ENCODE assay signal across 9 cellular contexts in the genomic region with DNA sequence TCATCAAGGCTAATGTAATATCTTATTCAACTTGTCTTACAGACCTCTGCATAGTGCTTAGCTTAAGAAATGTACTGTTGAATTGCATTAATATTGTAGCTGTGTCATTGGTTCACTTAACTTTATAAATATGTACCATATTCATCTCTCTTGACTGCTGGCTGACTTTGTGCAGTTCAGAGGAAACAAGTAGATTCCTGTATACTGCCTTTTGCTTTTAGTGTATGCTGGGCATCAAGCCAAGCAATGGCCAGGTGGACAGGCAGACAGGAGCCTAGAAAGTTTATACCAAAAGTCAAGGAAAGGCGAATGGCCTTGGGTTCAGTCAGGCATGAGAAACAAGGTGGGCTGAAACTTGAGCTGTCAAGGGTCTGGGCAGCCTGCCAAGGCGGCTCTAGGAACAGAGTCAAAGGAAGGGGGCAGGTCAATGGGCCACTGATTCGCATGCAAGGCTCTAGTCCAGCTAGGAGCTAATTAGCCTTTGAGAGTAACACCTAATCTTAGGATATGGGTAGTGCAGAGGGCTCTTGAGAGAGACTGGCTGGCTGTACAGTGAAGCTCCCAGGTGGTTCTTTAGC.
A peak's percentile ranks its signal among the peaks of the same experiment; 100 is the strongest.
DNase-seq lines count a peak whose midpoint lies in the region; TF ChIP-seq lines count a peak whose summit lies in the region.
"Had no signal": no experiment of that assay in that cellular context is flagged by ENCODE, and none has a peak within 500 bp of the region (broad histone marks: within the 10 kb centered on the region; RNA-seq: fewer than 3 reads in every experiment).

No MANE protein-coding gene starts in this region.

- H3K14ac ChIP-seq in H9 (ENCODE audit: insufficient read depth, low read length), result no peak overlapping the region

- H3K27ac Mint-ChIP-seq in H9, result 0 out of 7 replicates have a peak overlapping the region, but pooled peaks of 1 of the 3 experiments have one; percentile 44

- H2AK5ac ChIP-seq in H9 (ENCODE audit: insufficient read length, low read length), result no peak overlapping the region

- no peak overlapping the region for H4K5ac ChIP-seq in H9 (ENCODE audit: insufficient read length, low read depth, low read length)

- H3K27me3 Mint-ChIP-seq in H9 (ENCODE audit: low read depth), result peaks cover 2% of the 10 kb centered on the region

- DNase-seq in H9 (peak; percentile 45), NCI-H2029 (lab: John Stamatoyannopoulos, UW) (peak; percentile 62), SK-N-DZ (ENCODE audit: low spot score) (peak; percentile 43), myocyte (ENCODE audit: low read depth) (peak; percentile 10), foreskin fibroblast (no peak), COLO829 (ENCODE audit: low spot score) (no peak), GM20000 (ENCODE audit: low spot score) (no peak)
- no peak for DNase-seq in activated CD4-positive, alpha-beta T cell treated with anti-CD3 and anti-CD28 coated beads, Interleukin-2, amount 50 U/mL, for 1 hour
- DNase-seq: left cardiac atrium had no signal

- H3K79me1 ChIP-seq in H9 (ENCODE audit: insufficient read depth, low read depth, low read length, poor library complexity, severe bottlenecking), result no peaks in the 10 kb centered on the region

- H3K27me3 ChIP-seq in H9 (ENCODE audit: insufficient read depth, low read length), result no peaks in the 10 kb centered on the region

- no peak overlapping the region for H3K56ac ChIP-seq in H9 (ENCODE audit: insufficient read length, low read depth, low read length)

- H3K4me1 Mint-ChIP-seq in H9, result peaks cover 7 to 9% of the 10 kb centered on the region in 2 experiments

- no peak overlapping the region for H2BK5ac ChIP-seq in H9 (ENCODE audit: insufficient read length, low read length)

- H3K23me2 ChIP-seq in H9 (ENCODE audit: insufficient read length, low read depth, low read length, poor library complexity, severe bottlenecking), result no peaks in the 10 kb centered on the region

- no CpG with 5 or more reads among the region's 3 CpGs for WGBS in H9 (ENCODE audit: extremely low coverage, insufficient read length, low lambda C conversion rate)

- H3K36me3 Mint-ChIP-seq in H9 (ENCODE audit: insufficient read depth in 1 of 3, low read depth in 3 of 3), result peaks cover 0 to 5% (median 1%) of the 10 kb centered on the region in 3 experiments; a peak in 2 of 7 replicates

- TF ChIP-seq CTCF in H9 (conservative IDR thresholded peaks at IDR 0.05) (no peak), foreskin fibroblast (IDR thresholded peaks at IDR 0.05; ENCODE audit: low read depth, low read length) (no peak), GM20000 (IDR thresholded peaks at IDR 0.05; ENCODE audit: extremely low read depth, missing control alignments) (no peak)

- H4K8ac ChIP-seq in H9 (replicated peaks; ENCODE audit: insufficient read length, low read depth, low read length), result no peak overlapping the region

- no peak overlapping the region for H3K23ac ChIP-seq in H9 (ENCODE audit: insufficient read length, low read depth, low read length)

- H2BK12ac ChIP-seq in H9 (ENCODE audit: insufficient read length, low read depth, low read length), result no peak overlapping the region

- no peak overlapping the region for H3K4me3 ChIP-seq in foreskin fibroblast (ENCODE audit: low read depth in 1 of 2, low read length in 2 of 2)

- no peaks in the 10 kb centered on the region for H3K4me1 ChIP-seq in H9 (ENCODE audit: insufficient read depth, low read length)

- H2BK15ac ChIP-seq in H9 (ENCODE audit: low read depth, low read length), result no peak overlapping the region

- no peak overlapping the region for H2BK20ac ChIP-seq in H9 (ENCODE audit: low read depth, low read length, poor library complexity, severe bottlenecking)

- H4K91ac ChIP-seq in H9 (ENCODE audit: insufficient read length, low read depth, low read length), result no peak overlapping the region

- H3K18ac ChIP-seq in H9 (ENCODE audit: insufficient read length, low read depth, low read length), result no peak overlapping the region

- H3K27ac ChIP-seq in H9 (ENCODE audit: insufficient read length, low read depth, low read length), result no peak overlapping the region

- no peak overlapping the region for H2AFZ ChIP-seq in H9 (ENCODE audit: low read length)

- no peaks in the 10 kb centered on the region for H3K79me2 ChIP-seq in H9 (ENCODE audit: insufficient read depth, low read length)

- no peak overlapping the region for H3K4ac ChIP-seq in H9 (ENCODE audit: low read depth, low read length)

- no peak overlapping the region for H3K9ac ChIP-seq in H9 (ENCODE audit: extremely low read depth, insufficient read length, low read length)

- no peaks in the 10 kb centered on the region for H3K9me3 ChIP-seq in H9 (ENCODE audit: control insufficient read depth, low read depth, low read length)

- no peak overlapping the region for H3K4me2 ChIP-seq in H9 (ENCODE audit: insufficient read depth, insufficient read length, low read length)

- H4K20me1 ChIP-seq in H9 (ENCODE audit: control insufficient read depth, insufficient read depth, insufficient read length), result no peaks in the 10 kb centered on the region

- peaks cover 3 to 9% of the 10 kb centered on the region in 2 experiments; a peak in 4 of 5 replicates for H3K9me3 Mint-ChIP-seq in H9

- H2BK120ac ChIP-seq in H9 (ENCODE audit: low read depth, low read length, poor library complexity, severe bottlenecking), result no peak overlapping the region

- H3T11ph ChIP-seq in H9 (ENCODE audit: low read length), result no peak overlapping the region

- no peak overlapping the region for H3K4me3 Mint-ChIP-seq in H9

Comparison
In these comparisons a context has a peak if more than half of its experiments do, and no peak if none do; other contexts are left out.
1. DNase-seq: peak in H9 (single experiment), NCI-H2029 (single experiment), SK-N-DZ (single experiment) and myocyte (single experiment); none in foreskin fibroblast (0 of 2), activated CD4-positive, alpha-beta T cell treated with anti-CD3 and anti-CD28 coated beads, Interleukin-2, amount 50 U/mL, for 1 hour (single experiment), COLO829 (single experiment) and GM20000 (single experiment).